Comparison of ENCODE assay signal across 17 cellular contexts in the genomic region with DNA sequence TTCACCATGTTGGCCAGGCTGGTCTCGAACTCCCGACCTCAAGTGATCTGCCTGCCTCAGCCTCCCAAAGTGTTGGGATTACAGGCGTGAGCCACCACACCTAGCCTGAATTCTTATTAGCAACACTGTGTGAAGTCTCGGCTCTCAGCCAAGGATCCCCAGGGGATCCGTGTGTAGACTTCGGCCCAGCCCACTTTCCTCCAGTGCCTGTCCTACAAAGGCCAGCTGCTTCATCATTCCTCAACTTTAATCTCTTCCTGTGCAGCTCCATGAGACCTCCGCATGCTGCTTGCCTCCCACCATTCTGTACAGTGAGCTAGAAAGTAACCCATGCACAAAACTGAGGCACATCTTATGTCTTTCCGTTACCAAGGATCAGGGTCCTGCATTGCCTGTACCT.
A peak's percentile ranks its signal among the peaks of the same experiment; 100 is the strongest.
DNase-seq lines count a peak whose midpoint lies in the region; ATAC-seq and TF ChIP-seq lines count a peak whose summit lies in the region.
"Had no signal": no experiment of that assay in that cellular context is flagged by ENCODE, and none has a peak within 500 bp of the region (broad histone marks: within the 10 kb centered on the region; RNA-seq: fewer than 3 reads in every experiment).

No MANE protein-coding gene starts in this region.

- BruUV-seq in A673 (replicated peaks; lab: Mats Ljungman, UMichigan): no TSS peak

- H4K20me1 ChIP-seq in hepatocyte (ENCODE audit: insufficient read depth, poor library complexity, severe bottlenecking): no peaks in the 10 kb centered on the region
- H4K20me1 ChIP-seq: BLaER1 had no signal

- POLR2A ChIA-PET in A673 (lab: Charles Lee; ENCODE audit: low non-redundant PET): no interaction called here

- H3K9me3 ChIP-seq in A673 (ENCODE audit: low read depth, low read length, poor library complexity, severe bottlenecking) (no peaks in the 10 kb centered on the region), hepatocyte (ENCODE audit: low read depth) (no peaks in the 10 kb centered on the region)
- H3K9me3 ChIP-seq: BLaER1 had no signal

- H3K36me3 ChIP-seq in A673 (ENCODE audit: insufficient read depth, low read length, poor library complexity, severe bottlenecking): no peaks in the 10 kb centered on the region
- no peaks in the 10 kb centered on the region for H3K36me3 ChIP-seq in hepatocyte (replicated peaks; ENCODE audit: insufficient read depth, low read depth)
- H3K36me3 ChIP-seq: BLaER1 had no signal

- H3K27ac ChIP-seq in A673 (ENCODE audit: low read depth, low read length, poor library complexity, severe bottlenecking): no peak overlapping the region
- H3K27ac ChIP-seq in hepatocyte: no peak overlapping the region
- H3K27ac ChIP-seq: 22Rv1, BLaER1 had no signal

- no peak overlapping the region for H2AFZ ChIP-seq in hepatocyte

- H3K4me1 ChIP-seq in A673 (ENCODE audit: insufficient read depth, low read length, poor library complexity, severe bottlenecking) (peaks cover 8% of the 10 kb centered on the region), hepatocyte (ENCODE audit: insufficient read depth) (no peaks in the 10 kb centered on the region)
- H3K4me1 ChIP-seq: BLaER1 had no signal

- TF ChIP-seq CTCF in A673 (conservative IDR thresholded peaks at IDR 0.05; ENCODE audit: low read depth, low read length): no peak
- no peak for TF ChIP-seq CTCF in hepatocyte (IDR thresholded peaks at IDR 0.05; ENCODE audit: poor library complexity)

- in situ Hi-C loops in G401 (cut with HindIII; ENCODE audit: low sequenced_read_pairs): no loop called here

- peaks cover 59% of the 10 kb centered on the region for H3K36me3 Mint-ChIP-seq in central memory CD8-positive, alpha-beta T cell (ENCODE audit: insufficient read depth)

- H3K27ac Mint-ChIP-seq in central memory CD8-positive, alpha-beta T cell (ENCODE audit: low read depth): peak overlapping the region; percentile 72
- H3K27ac Mint-ChIP-seq: HFFc6 had no signal

- H3K4me3 ChIP-seq in A673 (ENCODE audit: low read depth, low read length, poor library complexity, severe bottlenecking): no peak overlapping the region
- H3K4me3 ChIP-seq in hepatocyte: no peak overlapping the region
- H3K4me3 ChIP-seq: BLaER1 had no signal

- no peaks in the 10 kb centered on the region for H3K79me2 ChIP-seq in hepatocyte

- H3K9me3 Mint-ChIP-seq in central memory CD8-positive, alpha-beta T cell: no peaks in the 10 kb centered on the region
- H3K9me3 Mint-ChIP-seq: HFFc6 had no signal

- no peak overlapping the region for H3K4me2 ChIP-seq in hepatocyte
- H3K4me2 ChIP-seq: BLaER1 had no signal

- WGBS in hepatocyte (ENCODE audit: low lambda C conversion rate, missing lambda C conversion rate): 81% methylated on average over 8 of the region's 8 CpGs

- peaks cover 26% of the 10 kb centered on the region for H3K4me1 Mint-ChIP-seq in central memory CD8-positive, alpha-beta T cell

- H3K9me2 ChIP-seq in hepatocyte (replicated peaks; ENCODE audit: insufficient read depth): no peaks in the 10 kb centered on the region

- DNase-seq in DMS 273 (lab: John Stamatoyannopoulos, UW; ENCODE audit: unreplicated experiment): peak; percentile 7
- DNase-seq in DMS 273 treated with DMSO at 0.1 percent for 48 hours (lab: John Stamatoyannopoulos, UW): no peak
- DNase-seq in A673 (ENCODE audit: low spot score): peak; percentile 86
- DNase-seq in NCI-H524 treated with DMSO at 0.1 percent for 48 hours (lab: John Stamatoyannopoulos, UW): peak; percentile 52
- no peak for DNase-seq in central memory CD8-positive, alpha-beta T cell (ENCODE audit: low spot score in 2 of 2)
- DNase-seq in hepatocyte (ENCODE audit: low spot score): no peak
- no peak for DNase-seq in kidney glomerular epithelial cell (lab: John Stamatoyannopoulos, UW)
- DNase-seq in G401 (ENCODE audit: low spot score): no peak
- DNase-seq: AML-193, DMS153, DMS79 treated with DMSO at 0.1 percent for 48 hours, EL, GDM1, HCEC 1CT, HFFc6 had no signal

- H3K27me3 Mint-ChIP-seq in central memory CD8-positive, alpha-beta T cell: no peaks in the 10 kb centered on the region

- CTCF ChIA-PET in A673 (lab: Charles Lee): no interaction called here

- no peak for ATAC-seq in central memory CD8-positive, alpha-beta T cell (replicated peaks; ENCODE audit: extremely low read depth, poor library complexity, severe bottlenecking)

- H3K27me3 ChIP-seq in A673 (replicated peaks; ENCODE audit: insufficient read depth, low read depth, low read length, poor library complexity) (no peaks in the 10 kb centered on the region), hepatocyte (no peaks in the 10 kb centered on the region)
- H3K27me3 ChIP-seq: BLaER1 had no signal

- intact Hi-C loops in A673 (cut with micrococcal nuclease; ENCODE audit: unreplicated experiment): no loop called here

- no peak overlapping the region for H3K4me3 Mint-ChIP-seq in central memory CD8-positive, alpha-beta T cell
- H3K4me3 Mint-ChIP-seq: HFFc6 had no signal

Comparison
In these comparisons a context has a peak if more than half of its experiments do, and no peak if none do; other contexts are left out.
1. DNase-seq: peak in DMS 273 (single experiment), A673 (single experiment) and NCI-H524 treated with DMSO at 0.1 percent for 48 hours (single experiment); none in DMS 273 treated with DMSO at 0.1 percent for 48 hours (single experiment), central memory CD8-positive, alpha-beta T cell (0 of 2), hepatocyte (single experiment), kidney glomerular epithelial cell (single experiment) and G401 (single experiment).